ENCODE assay signal across 11 cellular contexts in the genomic region with DNA sequence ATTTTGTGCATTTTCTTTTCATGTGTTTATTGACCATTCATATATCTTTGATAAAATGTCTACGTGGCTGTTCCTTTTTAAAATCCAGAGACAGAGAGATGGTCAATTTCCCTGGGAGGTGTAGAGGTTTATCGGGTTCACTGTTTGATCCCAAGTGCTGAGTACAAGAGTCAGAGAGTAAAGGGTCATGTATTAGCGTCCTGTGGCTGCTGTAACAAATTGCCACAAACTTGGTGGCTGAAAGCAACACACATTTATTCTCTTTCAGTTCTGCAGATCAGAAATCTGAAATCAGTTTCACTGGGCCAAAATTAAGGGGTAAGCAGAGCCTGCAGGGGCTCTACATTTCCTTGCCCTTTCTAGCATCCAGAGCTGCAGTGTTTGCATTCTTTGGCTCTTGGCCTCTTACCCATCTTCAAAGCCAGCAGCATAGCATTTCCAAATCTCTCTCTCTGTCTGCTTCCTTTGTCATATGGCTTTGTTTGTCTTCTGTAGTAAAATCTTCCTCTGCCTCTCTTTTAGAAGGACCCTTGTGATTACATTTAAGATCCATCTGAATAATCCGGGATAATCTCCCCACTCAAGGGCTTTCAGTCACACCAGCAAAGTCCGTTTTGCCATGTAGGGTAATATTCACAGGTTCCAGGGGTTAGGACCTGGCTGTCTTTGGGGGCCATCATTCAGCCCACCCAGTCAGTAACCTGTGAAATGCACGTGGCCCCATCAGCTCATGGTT. TPM values are rescaled to one million over a fixed set of nuclear protein-coding genes. Genes with fewer than 3 reads are reported as not detected.
DNase-seq lines count a peak whose midpoint lies in the region; ATAC-seq and TF ChIP-seq lines count a peak whose summit lies in the region.
"Had no signal": no experiment of that assay in that cellular context is flagged by ENCODE, and none has a peak within 500 bp of the region (broad histone marks: within the 10 kb centered on the region; RNA-seq: fewer than 3 reads in every experiment).

No MANE protein-coding gene starts in this region.

- no peak for ATAC-seq in effector memory CD8-positive, alpha-beta T cell (replicated peaks)

- H2BK120ac ChIP-seq in neuronal stem cell (ENCODE audit: low read depth, low read length) = no peak overlapping the region

- H2AK5ac ChIP-seq in neuronal stem cell (ENCODE audit: low read depth, low read length) = no peak overlapping the region

- H4K20me1 ChIP-seq in BLaER1 treated with 17β-estradiol and CSF1 and Interleukin-3, amounts not matched to agents 10 nM and 100 nM = no peaks in the 10 kb centered on the region

- H3K4me1 Mint-ChIP-seq in effector memory CD8-positive, alpha-beta T cell (ENCODE audit: low read depth in 2 of 2) = no peaks in the 10 kb centered on the region
- peaks cover 12% of the 10 kb centered on the region for H3K4me1 Mint-ChIP-seq in progenitor cell of endocrine pancreas (ENCODE audit: low read depth)

- no peak overlapping the region for H4K8ac ChIP-seq in neuronal stem cell (ENCODE audit: low read depth, low read length)

- WGBS in neuronal stem cell (ENCODE audit: extremely low coverage in 2 of 2, insufficient read length in 2 of 2, insufficient replicate concordance in 1 of 2), 2 donors = no CpG with 5 or more reads among the region's 6 CpGs

- H3K9ac ChIP-seq in BLaER1 treated with 17β-estradiol and CSF1 and Interleukin-3, amounts not matched to agents 10 nM and 100 nM = peak overlapping the region in 6 of 11 experiments; percentile 71 to 80 (median 78); a peak in 4 of 22 replicates
- H3K9ac ChIP-seq in neuronal stem cell (ENCODE audit: low read depth, low read length, poor library complexity) = no peak overlapping the region

- peak overlapping the region; percentile 98 for H2AFZ ChIP-seq in neuronal stem cell (ENCODE audit: low read length)

- no peak overlapping the region for H2BK5ac ChIP-seq in neuronal stem cell (ENCODE audit: low read length)

- no peak overlapping the region for H3K27ac ChIP-seq in BLaER1 treated with 17β-estradiol and CSF1 and Interleukin-3, amounts not matched to agents 10 nM and 100 nM
- no peak overlapping the region for H3K27ac ChIP-seq in neuronal stem cell (replicated peaks; ENCODE audit: low read length)

- no peaks in the 10 kb centered on the region for H3K79me1 ChIP-seq in neuronal stem cell (ENCODE audit: low read depth, low read length)

- no peaks in the 10 kb centered on the region for H3K9me3 ChIP-seq in BLaER1 treated with 17β-estradiol and CSF1 and Interleukin-3, amounts not matched to agents 10 nM and 100 nM (replicated peaks in 1 of 11)
- peaks cover 0 to 2% of the 10 kb centered on the region in 2 donors for H3K9me3 ChIP-seq in neuronal stem cell (replicated peaks in 1 of 2; ENCODE audit: control insufficient read depth in 2 of 2, insufficient read depth in 1 of 2, low read depth in 1 of 2, low read length in 2 of 2)

- H3K36me3 Mint-ChIP-seq in effector memory CD8-positive, alpha-beta T cell (ENCODE audit: insufficient read depth) = no peaks in the 10 kb centered on the region
- H3K36me3 Mint-ChIP-seq in progenitor cell of endocrine pancreas (ENCODE audit: insufficient read depth) = no peaks in the 10 kb centered on the region
- H3K36me3 Mint-ChIP-seq: WTC11 had no signal

- no peak overlapping the region for H3K14ac ChIP-seq in neuronal stem cell (ENCODE audit: low read length)

- no peak for TF ChIP-seq POLR2A in erythroblast (IDR thresholded peaks at IDR 0.05; ENCODE audit: low read length)

- H3K4me1 ChIP-seq in BLaER1 treated with 17β-estradiol and CSF1 and Interleukin-3, amounts not matched to agents 10 nM and 100 nM = peaks cover 0 to 8% (median 4%) of the 10 kb centered on the region in 10 experiments; a peak in 3 of 20 replicates
- peaks cover 11 to 16% of the 10 kb centered on the region in 2 donors for H3K4me1 ChIP-seq in neuronal stem cell (ENCODE audit: control insufficient read depth in 2 of 2, insufficient read depth in 1 of 2, low read depth in 1 of 2, low read length in 2 of 2)

- no peaks in the 10 kb centered on the region for H3K36me3 ChIP-seq in BLaER1 treated with 17β-estradiol and CSF1 and Interleukin-3, amounts not matched to agents 10 nM and 100 nM
- no peaks in the 10 kb centered on the region for H3K36me3 ChIP-seq in neuronal stem cell (replicated peaks in 1 of 2; ENCODE audit: control insufficient read depth in 2 of 2, insufficient read depth in 2 of 2, low read length in 2 of 2)

- no peak overlapping the region for H4K91ac ChIP-seq in neuronal stem cell (ENCODE audit: low read depth, low read length, poor library complexity)

- H3K27me3 Mint-ChIP-seq in effector memory CD8-positive, alpha-beta T cell = peaks cover 0 to 16% of the 10 kb centered on the region in 2 donors
- H3K27me3 Mint-ChIP-seq in progenitor cell of endocrine pancreas = peaks cover 16% of the 10 kb centered on the region

- H2BK15ac ChIP-seq in neuronal stem cell (ENCODE audit: low read length) = peak overlapping the region; percentile 82

- H3K9me3 Mint-ChIP-seq in effector memory CD8-positive, alpha-beta T cell = no peaks in the 10 kb centered on the region
- no peaks in the 10 kb centered on the region for H3K9me3 Mint-ChIP-seq in progenitor cell of endocrine pancreas (ENCODE audit: low read depth)
- H3K9me3 Mint-ChIP-seq: dendritic cell treated with granulocyte-macrophage colony-stimulating factor and Interleukin-4, amounts not matched to agents 40 ng/mL and 50 ng/mL, for 4 days; WTC11 had no signal

- H3K23ac ChIP-seq in neuronal stem cell (ENCODE audit: low read depth, low read length, poor library complexity) = no peak overlapping the region

- peak overlapping the region; percentile 13 to 65 for H3K4me3 Mint-ChIP-seq in effector memory CD8-positive, alpha-beta T cell
- H3K4me3 Mint-ChIP-seq in progenitor cell of endocrine pancreas (ENCODE audit: low read depth) = no peak overlapping the region

- peaks cover 0 to 7% (median 0%) of the 10 kb centered on the region in 11 experiments; a peak in 1 of 22 replicates for H3K27me3 ChIP-seq in BLaER1 treated with 17β-estradiol and CSF1 and Interleukin-3, amounts not matched to agents 10 nM and 100 nM
- H3K27me3 ChIP-seq in neuronal stem cell (ENCODE audit: control insufficient read depth in 3 of 3, insufficient read depth in 3 of 3, low read depth in 1 of 3, low read length in 3 of 3) = peaks cover 0 to 11% (median 0%) of the 10 kb centered on the region in 3 experiments

- H3K18ac ChIP-seq in neuronal stem cell (ENCODE audit: low read length) = no peak overlapping the region

- no peak overlapping the region for H2BK12ac ChIP-seq in neuronal stem cell (ENCODE audit: low read length)

- H3K4me2 ChIP-seq in BLaER1 treated with 17β-estradiol and CSF1 and Interleukin-3, amounts not matched to agents 10 nM and 100 nM = peak overlapping the region in 10 of 11 experiments; percentile 76 to 99 (median 92); a peak in 14 of 22 replicates
- H3K4me2 ChIP-seq in neuronal stem cell (ENCODE audit: insufficient read depth, low read length, poor library complexity, severe bottlenecking) = no peak overlapping the region

- peak; percentile 79 to 91 for DNase-seq in NCI-H524 (lab: John Stamatoyannopoulos, UW)
- DNase-seq in effector memory CD8-positive, alpha-beta T cell = no peak
- DNase-seq in neuronal stem cell (ENCODE audit: low spot score) = no peak
- no peak for DNase-seq in kidney tubule cell (ENCODE audit: low spot score)
- no peak for DNase-seq in erythroblast (lab: John Stamatoyannopoulos, UW)
- DNase-seq in progenitor cell of endocrine pancreas (ENCODE audit: low spot score, unreplicated experiment) = no peak
- no peak for DNase-seq in GM10266 (ENCODE audit: extremely low spot score)
- DNase-seq: SHP77 treated with DMSO at 0.1 percent for 48 hours had no signal

- H3K4me3 ChIP-seq in BLaER1 treated with 17β-estradiol and CSF1 and Interleukin-3, amounts not matched to agents 10 nM and 100 nM = peak overlapping the region in 1 of 10 experiments; percentile 64; a peak in 1 of 20 replicates
- peak overlapping the region in 1 of 2 donors; percentile 24 for H3K4me3 ChIP-seq in neuronal stem cell (ENCODE audit: low read length in 2 of 2)

- no peak for TF ChIP-seq CTCF in progenitor cell of endocrine pancreas (IDR thresholded peaks at IDR 0.05; ENCODE audit: unreplicated experiment)
- no peak for TF ChIP-seq CTCF in GM10266 (IDR thresholded peaks at IDR 0.05; ENCODE audit: control insufficient read depth, insufficient read depth, low read depth, missing control alignments)

- H3K27ac Mint-ChIP-seq in effector memory CD8-positive, alpha-beta T cell = no peak overlapping the region
- no peak overlapping the region for H3K27ac Mint-ChIP-seq in progenitor cell of endocrine pancreas
- H3K27ac Mint-ChIP-seq: WTC11 had no signal

- H3K4ac ChIP-seq in neuronal stem cell (ENCODE audit: low read length) = no peak overlapping the region

RNA-seq across cellular contexts. Expression of a gene that starts 49.9 kb away (rescaled TPM):
- polyA plus RNA-seq in neuronal stem cell (2013, experiment 1 of 2) = 2.5 TPM
- 2.6 TPM for polyA plus RNA-seq in neuronal stem cell (2013, experiment 2 of 2)
- total RNA-seq in progenitor cell of endocrine pancreas = 4.8 and 5.9 TPM in 2 replicates

Comparison
In these comparisons a context has a peak if more than half of its experiments do, and no peak if none do; other contexts are left out.
1. DNase-seq: peak in NCI-H524 (2 of 2); none in effector memory CD8-positive, alpha-beta T cell (0 of 3), neuronal stem cell (single experiment), kidney tubule cell (single experiment), erythroblast (0 of 2), progenitor cell of endocrine pancreas (single experiment) and GM10266 (single experiment).